Comparison of ENCODE assay signal across 1 cellular context in genomic region chrX:41116948-41117347, GRCh38.
TF ChIP-seq lines count a peak whose summit lies in the region.

No MANE protein-coding gene starts in this region.

TF ChIP-seq in K562, 482 proteins besides CTCF, POLR2A, EP300 and RAD21 (continued from another document):
- TF ChIP-seq ZNF512 (tag; IDR thresholded peaks at IDR 0.05) (no peak), PKNOX1 (IDR thresholded peaks at IDR 0.05) (peak; percentile 67), SRSF9 (IDR thresholded peaks at IDR 0.05; ENCODE audit: borderline replicate concordance, low read depth, low read length) (no peak), ZNF316 (IDR thresholded peaks at IDR 0.05) (no peak), ZNF75A (CRISPR knock-in tag; IDR thresholded peaks at IDR 0.05) (peak; percentile 86), ZNF224 (CRISPR knock-in tag; IDR thresholded peaks at IDR 0.05) (no peak), MEIS2 (IDR thresholded peaks at IDR 0.05; ENCODE audit: partially characterized antibody) (peak; percentile 87), ETV1 (tag; conservative IDR thresholded peaks at IDR 0.05; ENCODE audit: low read depth) (peak; percentile 59), ZFX (CRISPR knock-in tag; IDR thresholded peaks at IDR 0.05) (no peak), ZBTB43 (CRISPR knock-in tag; IDR thresholded peaks at IDR 0.05) (no peak)
